Comparison of ENCODE assay signal across 23 cellular contexts in the genomic region with DNA sequence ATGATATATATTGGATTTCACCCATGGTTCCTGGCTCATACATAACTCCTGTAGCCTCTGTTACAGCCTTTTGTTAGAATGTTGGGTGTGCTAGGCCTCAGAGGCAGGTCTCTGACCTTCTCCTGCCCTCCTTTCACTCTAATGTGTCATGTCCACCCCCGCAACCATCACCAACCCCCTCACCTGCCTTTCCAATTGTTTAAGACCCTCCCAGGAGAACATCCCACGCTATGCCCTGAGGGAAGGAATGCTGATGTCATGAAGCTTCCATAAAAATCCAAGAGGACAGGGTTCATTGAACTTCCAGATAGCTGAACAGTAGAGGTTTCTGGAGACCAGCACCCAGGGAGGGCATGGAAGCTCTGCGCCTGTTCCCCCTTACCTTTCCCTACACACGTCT. TPM values are rescaled to one million over a fixed set of nuclear protein-coding genes. Genes with fewer than 3 reads are reported as not detected.
A peak's percentile ranks its signal among the peaks of the same experiment; 100 is the strongest.
DNase-seq lines count a peak whose midpoint lies in the region; ATAC-seq and TF ChIP-seq lines count a peak whose summit lies in the region.
"Had no signal": no experiment of that assay in that cellular context is flagged by ENCODE, and none has a peak within 500 bp of the region (broad histone marks: within the 10 kb centered on the region; RNA-seq: fewer than 3 reads in every experiment).

No MANE protein-coding gene starts in this region.

- no peaks in the 10 kb centered on the region for H3K27me3 Mint-ChIP-seq in activated T-helper 17 cell treated with anti-CD3 and anti-CD28 coated beads, Interleukin-2, amount 50 U/mL, for 72 hours
- H3K27me3 Mint-ChIP-seq: CD4-positive, alpha-beta memory T cell had no signal

- CTCF ChIA-PET in HEK293 (lab: Yijun Ruan, JAX): no interaction called here

- H3K27ac ChIP-seq in BLaER1 treated with 17β-estradiol and CSF1 and Interleukin-3, amounts not matched to agents 10 nM and 100 nM: peak overlapping the region; percentile 75 to 97 (median 83)
- no peak overlapping the region for H3K27ac ChIP-seq in HEK293 (ENCODE audit: extremely low read depth, low read depth, low read length)

- H3K27ac Mint-ChIP-seq in activated T-helper 17 cell treated with anti-CD3 and anti-CD28 coated beads, Interleukin-2, amount 50 U/mL, for 72 hours: peak overlapping the region; percentile 77

- no peaks in the 10 kb centered on the region for H3K27me3 ChIP-seq in BLaER1 treated with 17β-estradiol and CSF1 and Interleukin-3, amounts not matched to agents 10 nM and 100 nM
- H3K27me3 ChIP-seq: BE2C had no signal

- H3K9ac ChIP-seq in BLaER1 treated with 17β-estradiol and CSF1 and Interleukin-3, amounts not matched to agents 10 nM and 100 nM: peak overlapping the region in 6 of 11 experiments; percentile 42 to 83 (median 68); a peak in 11 of 22 replicates

- H3K36me3 Mint-ChIP-seq in activated T-helper 17 cell treated with anti-CD3 and anti-CD28 coated beads, Interleukin-2, amount 50 U/mL, for 72 hours (ENCODE audit: low read depth): no peaks in the 10 kb centered on the region
- H3K36me3 Mint-ChIP-seq: CD4-positive, alpha-beta memory T cell had no signal

- peak overlapping the region; percentile 21 to 88 (median 69); a peak in 21 of 22 replicates for H3K4me2 ChIP-seq in BLaER1 treated with 17β-estradiol and CSF1 and Interleukin-3, amounts not matched to agents 10 nM and 100 nM

- POLR2A ChIA-PET in HEK293 (lab: Yijun Ruan, JAX): no interaction called here

- H3K4me3 Mint-ChIP-seq in activated T-helper 17 cell treated with anti-CD3 and anti-CD28 coated beads, Interleukin-2, amount 50 U/mL, for 72 hours: no peak overlapping the region
- H3K4me3 Mint-ChIP-seq: CD4-positive, alpha-beta memory T cell had no signal

- H3K36me3 ChIP-seq in BLaER1 treated with 17β-estradiol and CSF1 and Interleukin-3, amounts not matched to agents 10 nM and 100 nM: 0 out of 22 replicates have a peak, but pooled peaks cover 0 to 4% (median 0%) of the 10 kb centered on the region in 11 experiments
- no peaks in the 10 kb centered on the region for H3K36me3 ChIP-seq in HEK293 (ENCODE audit: control insufficient read depth in 2 of 2, insufficient read depth in 1 of 2, low read length in 2 of 2)
- H3K36me3 ChIP-seq: BE2C, HAP-1 had no signal

- no peak for ATAC-seq in activated T-helper 17 cell treated with anti-CD3 and anti-CD28 coated beads, Interleukin-2, amount 50 U/mL, for 72 hours (replicated peaks)
- no peak for ATAC-seq in GM18498 (IDR thresholded peaks at IDR 0.05; ENCODE audit: unreplicated experiment)

- H3K4me3 ChIP-seq in BLaER1 treated with 17β-estradiol and CSF1 and Interleukin-3, amounts not matched to agents 10 nM and 100 nM: no peak overlapping the region
- H3K4me3 ChIP-seq in HEK293 (ENCODE audit: low read depth, low read length): no peak overlapping the region
- H3K4me3 ChIP-seq: HAP-1 had no signal

- H3K4me1 ChIP-seq in BLaER1 treated with 17β-estradiol and CSF1 and Interleukin-3, amounts not matched to agents 10 nM and 100 nM: peaks cover 33 to 91% (median 51%) of the 10 kb centered on the region in 10 experiments
- no peaks in the 10 kb centered on the region for H3K4me1 ChIP-seq in HEK293 (ENCODE audit: control insufficient read depth, insufficient read depth, low read length)
- H3K4me1 ChIP-seq: BE2C, HAP-1 had no signal

- peaks cover 4% of the 10 kb centered on the region for H3K9me3 Mint-ChIP-seq in activated T-helper 17 cell treated with anti-CD3 and anti-CD28 coated beads, Interleukin-2, amount 50 U/mL, for 72 hours

- TF ChIP-seq CTCF in HEK293 (tag by site-specific recombination; IDR thresholded peaks at IDR 0.05): no peak

- peaks cover 7% of the 10 kb centered on the region for H3K4me1 Mint-ChIP-seq in activated T-helper 17 cell treated with anti-CD3 and anti-CD28 coated beads, Interleukin-2, amount 50 U/mL, for 72 hours

- peaks cover 0 to 32% (median 19%) of the 10 kb centered on the region in 11 experiments; a peak in 18 of 22 replicates for H3K9me3 ChIP-seq in BLaER1 treated with 17β-estradiol and CSF1 and Interleukin-3, amounts not matched to agents 10 nM and 100 nM (replicated peaks in 1 of 11)
- H3K9me3 ChIP-seq in HEK293 (ENCODE audit: control insufficient read depth, insufficient read depth, low read depth, low read length): no peaks in the 10 kb centered on the region
- H3K9me3 ChIP-seq: BE2C, HAP-1 had no signal

- peak; percentile 49 for DNase-seq in left kidney (ENCODE audit: low read depth, low spot score)
- no peak for DNase-seq in hypothalamus (lab: John Stamatoyannopoulos, UW)
- no peak for DNase-seq in T-helper 9 cell
- no peak for DNase-seq in GDM1 (lab: John Stamatoyannopoulos, UW)
- DNase-seq: BE2C; Calu3; CD4-positive, alpha-beta memory T cell; DMS53; IMR-90; Karpas-422; NCI-H1105; NCI-H2081; NCI-H2171 treated with DMSO at 0.1 percent for 48 hours; NCI-H510A; NCI-H748 treated with DMSO at 0.1 percent for 48 hours; NK-92 treated with Interleukin-12 subunit alpha and Interleukin-12 subunit beta, amount 100 ng/mL, for 24 hours; SIG-M5 had no signal

- H4K20me1 ChIP-seq in BLaER1 treated with 17β-estradiol and CSF1 and Interleukin-3, amounts not matched to agents 10 nM and 100 nM: no peaks in the 10 kb centered on the region

TF ChIP-seq in HEK293, 187 proteins besides CTCF, POLR2A, EP300 and RAD21 (continues in another document):
- no peak for TF ChIP-seq ZNF776 (tag by site-specific recombination; IDR thresholded peaks at IDR 0.05; ENCODE audit: borderline replicate concordance)
- TF ChIP-seq, protein P1, sequence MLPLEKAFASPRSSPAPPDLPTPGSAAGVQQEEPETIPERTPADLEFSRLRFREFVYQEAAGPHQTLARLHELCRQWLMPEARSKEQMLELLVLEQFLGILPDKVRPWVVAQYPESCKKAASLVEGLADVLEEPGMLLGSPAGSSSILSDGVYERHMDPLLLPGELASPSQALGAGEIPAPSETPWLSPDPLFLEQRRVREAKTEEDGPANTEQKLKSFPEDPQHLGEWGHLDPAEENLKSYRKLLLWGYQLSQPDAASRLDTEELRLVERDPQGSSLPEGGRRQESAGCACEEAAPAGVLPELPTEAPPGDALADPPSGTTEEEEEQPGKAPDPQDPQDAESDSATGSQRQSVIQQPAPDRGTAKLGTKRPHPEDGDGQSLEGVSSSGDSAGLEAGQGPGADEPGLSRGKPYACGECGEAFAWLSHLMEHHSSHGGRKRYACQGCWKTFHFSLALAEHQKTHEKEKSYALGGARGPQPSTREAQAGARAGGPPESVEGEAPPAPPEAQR (tag by site-specific recombination; IDR thresholded peaks at IDR 0.05): no peak
- no peak for TF ChIP-seq ZNF473 (tag by site-specific recombination; IDR thresholded peaks at IDR 0.05)
- TF ChIP-seq ZBTB8A (tag by site-specific recombination; IDR thresholded peaks at IDR 0.05): no peak
- TF ChIP-seq EGR2 (tag by site-specific recombination; IDR thresholded peaks at IDR 0.05; ENCODE audit: low read depth): peak; percentile 99
- no peak for TF ChIP-seq ZNF292 (tag by site-specific recombination; IDR thresholded peaks at IDR 0.05; ENCODE audit: borderline replicate concordance, low read depth)
- no peak for TF ChIP-seq ZNF830 (tag by site-specific recombination; IDR thresholded peaks at IDR 0.05; ENCODE audit: low read depth)
- TF ChIP-seq ZBTB21 (tag by site-specific recombination; IDR thresholded peaks at IDR 0.05): no peak
- no peak for TF ChIP-seq ZNF510 (tag by site-specific recombination; IDR thresholded peaks at IDR 0.05; ENCODE audit: insufficient replicate concordance)
- TF ChIP-seq IKZF3 (tag by site-specific recombination; IDR thresholded peaks at IDR 0.05): no peak
- TF ChIP-seq, protein P2, sequence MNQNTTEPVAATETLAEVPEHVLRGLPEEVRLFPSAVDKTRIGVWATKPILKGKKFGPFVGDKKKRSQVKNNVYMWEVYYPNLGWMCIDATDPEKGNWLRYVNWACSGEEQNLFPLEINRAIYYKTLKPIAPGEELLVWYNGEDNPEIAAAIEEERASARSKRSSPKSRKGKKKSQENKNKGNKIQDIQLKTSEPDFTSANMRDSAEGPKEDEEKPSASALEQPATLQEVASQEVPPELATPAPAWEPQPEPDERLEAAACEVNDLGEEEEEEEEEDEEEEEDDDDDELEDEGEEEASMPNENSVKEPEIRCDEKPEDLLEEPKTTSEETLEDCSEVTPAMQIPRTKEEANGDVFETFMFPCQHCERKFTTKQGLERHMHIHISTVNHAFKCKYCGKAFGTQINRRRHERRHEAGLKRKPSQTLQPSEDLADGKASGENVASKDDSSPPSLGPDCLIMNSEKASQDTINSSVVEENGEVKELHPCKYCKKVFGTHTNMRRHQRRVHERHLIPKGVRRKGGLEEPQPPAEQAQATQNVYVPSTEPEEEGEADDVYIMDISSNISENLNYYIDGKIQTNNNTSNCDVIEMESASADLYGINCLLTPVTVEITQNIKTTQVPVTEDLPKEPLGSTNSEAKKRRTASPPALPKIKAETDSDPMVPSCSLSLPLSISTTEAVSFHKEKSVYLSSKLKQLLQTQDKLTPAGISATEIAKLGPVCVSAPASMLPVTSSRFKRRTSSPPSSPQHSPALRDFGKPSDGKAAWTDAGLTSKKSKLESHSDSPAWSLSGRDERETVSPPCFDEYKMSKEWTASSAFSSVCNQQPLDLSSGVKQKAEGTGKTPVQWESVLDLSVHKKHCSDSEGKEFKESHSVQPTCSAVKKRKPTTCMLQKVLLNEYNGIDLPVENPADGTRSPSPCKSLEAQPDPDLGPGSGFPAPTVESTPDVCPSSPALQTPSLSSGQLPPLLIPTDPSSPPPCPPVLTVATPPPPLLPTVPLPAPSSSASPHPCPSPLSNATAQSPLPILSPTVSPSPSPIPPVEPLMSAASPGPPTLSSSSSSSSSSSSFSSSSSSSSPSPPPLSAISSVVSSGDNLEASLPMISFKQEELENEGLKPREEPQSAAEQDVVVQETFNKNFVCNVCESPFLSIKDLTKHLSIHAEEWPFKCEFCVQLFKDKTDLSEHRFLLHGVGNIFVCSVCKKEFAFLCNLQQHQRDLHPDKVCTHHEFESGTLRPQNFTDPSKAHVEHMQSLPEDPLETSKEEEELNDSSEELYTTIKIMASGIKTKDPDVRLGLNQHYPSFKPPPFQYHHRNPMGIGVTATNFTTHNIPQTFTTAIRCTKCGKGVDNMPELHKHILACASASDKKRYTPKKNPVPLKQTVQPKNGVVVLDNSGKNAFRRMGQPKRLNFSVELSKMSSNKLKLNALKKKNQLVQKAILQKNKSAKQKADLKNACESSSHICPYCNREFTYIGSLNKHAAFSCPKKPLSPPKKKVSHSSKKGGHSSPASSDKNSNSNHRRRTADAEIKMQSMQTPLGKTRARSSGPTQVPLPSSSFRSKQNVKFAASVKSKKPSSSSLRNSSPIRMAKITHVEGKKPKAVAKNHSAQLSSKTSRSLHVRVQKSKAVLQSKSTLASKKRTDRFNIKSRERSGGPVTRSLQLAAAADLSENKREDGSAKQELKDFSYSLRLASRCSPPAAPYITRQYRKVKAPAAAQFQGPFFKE (tag by site-specific recombination; IDR thresholded peaks at IDR 0.05; ENCODE audit: borderline replicate concordance): no peak

RNA-seq across cellular contexts. Expression of a gene that starts 30.8 kb away (rescaled TPM):
- under 1 TPM; 0.21 to 0.30 TPM for total RNA-seq in activated T-helper 17 cell treated with anti-CD3 and anti-CD28 coated beads, Interleukin-2, amount 50 U/mL, for 72 hours
- total RNA-seq: CD4-positive, alpha-beta memory T cell; G401 had no signal
